ENCODE assay signal across 23 cellular contexts in the genomic region with DNA sequence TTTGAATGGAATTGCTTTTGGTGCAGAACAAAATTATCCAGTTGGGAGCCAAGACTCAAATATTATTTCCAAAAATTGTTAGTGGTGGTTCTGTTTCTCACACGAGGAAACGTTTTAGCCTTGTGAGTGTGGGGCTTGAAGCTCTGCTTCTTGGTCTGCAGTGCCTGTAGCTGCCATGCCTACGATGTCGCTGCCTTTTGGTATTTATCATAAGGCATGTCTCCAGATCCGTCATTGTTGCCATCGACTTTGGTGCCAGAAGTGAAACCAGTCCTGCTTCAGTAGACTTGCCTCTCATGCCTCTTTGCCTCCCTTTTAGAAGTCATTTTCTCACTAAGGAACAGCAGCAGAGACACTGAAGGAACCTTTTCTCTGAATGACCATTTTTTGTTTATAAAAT. TPM values are rescaled to one million over a fixed set of nuclear protein-coding genes. Genes with fewer than 3 reads are reported as not detected.
DNase-seq lines count a peak whose midpoint lies in the region; ATAC-seq and TF ChIP-seq lines count a peak whose summit lies in the region.
"Had no signal": no experiment of that assay in that cellular context is flagged by ENCODE, and none has a peak within 500 bp of the region (broad histone marks: within the 10 kb centered on the region; RNA-seq: fewer than 3 reads in every experiment).

No MANE protein-coding gene starts in this region.

- H3K4me3 ChIP-seq in BE2C (ENCODE audit: low read depth, low read length) (peak overlapping the region; percentile 42), iPS-15b (ENCODE audit: low read depth, low read length) (no peak overlapping the region), neural progenitor cell (no peak overlapping the region), prostate gland (no peak overlapping the region)
- H3K4me3 ChIP-seq: GM23248, K562 had no signal

- DNase-seq in BE2C = peak; percentile 64
- no peak for DNase-seq in neural progenitor cell (ENCODE audit: low spot score)
- DNase-seq in activated CD4-positive, CD25-positive, alpha-beta regulatory T cell (lab: John Stamatoyannopoulos, UW) = no peak
- DNase-seq in prostate gland (ENCODE audit: low spot score) = no peak
- DNase-seq in stimulated activated CD4-positive, alpha-beta T cell treated with anti-CD3 and anti-CD28 coated beads, Interleukin-4, amount 100 ng/mL, for 4 hours = no peak
- DNase-seq: AML-193; CD4-positive, alpha-beta memory T cell; COR-L47; DMS53; GM23248; H9; NCI-H1105 treated with DMSO at 0.1 percent for 48 hours; NCI-H146; NCI-H1930; NCI-H2107; NCI-H446; NCI-H524 treated with DMSO at 0.1 percent for 48 hours; NCI-H774; SIG-M5 had no signal

- H3K27ac Mint-ChIP-seq in neural progenitor cell = no peak overlapping the region
- H3K27ac Mint-ChIP-seq: CD4-positive, alpha-beta memory T cell; H9 had no signal

- H2AFZ ChIP-seq in neural progenitor cell (replicated peaks) = no peak overlapping the region
- H2AFZ ChIP-seq: GM23248 had no signal

- no peaks in the 10 kb centered on the region for H4K20me1 ChIP-seq in neural progenitor cell (ENCODE audit: low read depth)

- TF ChIP-seq CTCF in BE2C (IDR thresholded peaks at IDR 0.05; ENCODE audit: low read depth, low read length) = no peak
- no peak for TF ChIP-seq CTCF in neural progenitor cell (IDR thresholded peaks at IDR 0.05)
- no peak for TF ChIP-seq CTCF in prostate gland (IDR thresholded peaks at IDR 0.05)

- peaks cover 8% of the 10 kb centered on the region for H3K4me1 Mint-ChIP-seq in neural progenitor cell
- H3K4me1 Mint-ChIP-seq: CD4-positive, alpha-beta memory T cell had no signal

- H3K9me3 Mint-ChIP-seq in neural progenitor cell = no peaks in the 10 kb centered on the region
- H3K9me3 Mint-ChIP-seq: CD4-positive, alpha-beta memory T cell; H9 had no signal

- H3K36me3 ChIP-seq in BE2C (no peaks in the 10 kb centered on the region), iPS-15b (ENCODE audit: control insufficient read depth, insufficient read depth, low read length) (no peaks in the 10 kb centered on the region), neural progenitor cell (no peaks in the 10 kb centered on the region), prostate gland (no peaks in the 10 kb centered on the region)

- H3K9me3 ChIP-seq in BE2C (no peaks in the 10 kb centered on the region), iPS-15b (ENCODE audit: control insufficient read depth, insufficient read depth, low read length) (no peaks in the 10 kb centered on the region), neural progenitor cell (ENCODE audit: low read depth) (no peaks in the 10 kb centered on the region), prostate gland (no peaks in the 10 kb centered on the region)

- peak overlapping the region; percentile 54 for H3K4me2 ChIP-seq in neural progenitor cell

- H3K27me3 ChIP-seq in BE2C = no peaks in the 10 kb centered on the region
- H3K27me3 ChIP-seq in iPS-15b (ENCODE audit: control insufficient read depth, insufficient read depth, low read length) = no peaks in the 10 kb centered on the region
- H3K27me3 ChIP-seq in neural progenitor cell = no peaks in the 10 kb centered on the region
- H3K27me3 ChIP-seq in prostate gland (replicated peaks; ENCODE audit: insufficient read depth) = no peaks in the 10 kb centered on the region

- 87% methylated on average over 6 of the region's 6 CpGs for WGBS in prostate gland

- intact Hi-C loops in prostate gland (cut with DNase I) = no loop called here

- H3K79me2 ChIP-seq in neural progenitor cell (ENCODE audit: low read depth) = no peaks in the 10 kb centered on the region

- ATAC-seq in SK-N-SH treated with all-trans-retinoic acid at 6 μM for 48 hours = peak; percentile 51; the same call in 2 of the 3 replicates
- ATAC-seq: K562 had no signal

- no peaks in the 10 kb centered on the region for H3K27me3 Mint-ChIP-seq in neural progenitor cell (ENCODE audit: insufficient read depth, low read depth)
- H3K27me3 Mint-ChIP-seq: CD4-positive, alpha-beta memory T cell had no signal

- H3K27ac ChIP-seq in neural progenitor cell = no peak overlapping the region
- no peak overlapping the region for H3K27ac ChIP-seq in prostate gland
- H3K27ac ChIP-seq: GM23248 had no signal

- peaks cover 9% of the 10 kb centered on the region for H3F3A ChIP-seq in neural progenitor cell (ENCODE audit: low read depth)

- no peak overlapping the region for H3K4me3 Mint-ChIP-seq in neural progenitor cell
- H3K4me3 Mint-ChIP-seq: CD4-positive, alpha-beta memory T cell; H9 had no signal

- H3K4me1 ChIP-seq in BE2C (peaks cover 25% of the 10 kb centered on the region), iPS-15b (ENCODE audit: control insufficient read depth, insufficient read depth, low read length) (peaks cover 6% of the 10 kb centered on the region), neural progenitor cell (peaks cover 23% of the 10 kb centered on the region), prostate gland (replicated peaks) (no peaks in the 10 kb centered on the region)

- peak overlapping the region; percentile 47 for H3K9ac ChIP-seq in iPS-15b (ENCODE audit: low read depth, low read length)
- H3K9ac ChIP-seq in neural progenitor cell = no peak overlapping the region
- H3K9ac ChIP-seq: GM23248 had no signal

- peaks cover 8% of the 10 kb centered on the region for H3K36me3 Mint-ChIP-seq in neural progenitor cell

- no peak for TF ChIP-seq POLR2A in prostate gland (IDR thresholded peaks at IDR 0.05)

TF ChIP-seq in SK-N-SH treated with all-trans-retinoic acid at 6 μM for 48 hours, 23 proteins besides CTCF, POLR2A, EP300 and RAD21:
- TF ChIP-seq ZFP30 (CRISPR knock-in tag; IDR thresholded peaks at IDR 0.05) (no peak), ZNF8 (CRISPR knock-in tag; IDR thresholded peaks at IDR 0.05) (no peak), ISL1 (CRISPR knock-in tag; IDR thresholded peaks at IDR 0.05) (no peak), PPARA (CRISPR knock-in tag; IDR thresholded peaks at IDR 0.05; ENCODE audit: borderline replicate concordance) (no peak), ZFP3 (CRISPR knock-in tag; IDR thresholded peaks at IDR 0.05) (no peak), TOX (CRISPR knock-in tag; IDR thresholded peaks at IDR 0.05; ENCODE audit: borderline replicate concordance) (no peak), ESRRG (CRISPR knock-in tag; IDR thresholded peaks at IDR 0.05) (no peak), TCF4 (CRISPR knock-in tag; IDR thresholded peaks at IDR 0.05; ENCODE audit: borderline replicate concordance) (no peak), ARNTL (CRISPR knock-in tag; IDR thresholded peaks at IDR 0.05; ENCODE audit: borderline replicate concordance, low read depth) (no peak), SNAI2 (CRISPR knock-in tag; IDR thresholded peaks at IDR 0.05) (no peak)
- TF ChIP-seq, protein P1, sequence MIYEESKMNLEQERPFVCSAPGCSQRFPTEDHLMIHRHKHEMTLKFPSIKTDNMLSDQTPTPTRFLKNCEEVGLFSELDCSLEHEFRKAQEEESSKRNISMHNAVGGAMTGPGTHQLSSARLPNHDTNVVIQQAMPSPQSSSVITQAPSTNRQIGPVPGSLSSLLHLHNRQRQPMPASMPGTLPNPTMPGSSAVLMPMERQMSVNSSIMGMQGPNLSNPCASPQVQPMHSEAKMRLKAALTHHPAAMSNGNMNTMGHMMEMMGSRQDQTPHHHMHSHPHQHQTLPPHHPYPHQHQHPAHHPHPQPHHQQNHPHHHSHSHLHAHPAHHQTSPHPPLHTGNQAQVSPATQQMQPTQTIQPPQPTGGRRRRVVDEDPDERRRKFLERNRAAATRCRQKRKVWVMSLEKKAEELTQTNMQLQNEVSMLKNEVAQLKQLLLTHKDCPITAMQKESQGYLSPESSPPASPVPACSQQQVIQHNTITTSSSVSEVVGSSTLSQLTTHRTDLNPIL (CRISPR knock-in tag; IDR thresholded peaks at IDR 0.05; ENCODE audit: low read depth) = no peak
- TF ChIP-seq, protein P2, sequence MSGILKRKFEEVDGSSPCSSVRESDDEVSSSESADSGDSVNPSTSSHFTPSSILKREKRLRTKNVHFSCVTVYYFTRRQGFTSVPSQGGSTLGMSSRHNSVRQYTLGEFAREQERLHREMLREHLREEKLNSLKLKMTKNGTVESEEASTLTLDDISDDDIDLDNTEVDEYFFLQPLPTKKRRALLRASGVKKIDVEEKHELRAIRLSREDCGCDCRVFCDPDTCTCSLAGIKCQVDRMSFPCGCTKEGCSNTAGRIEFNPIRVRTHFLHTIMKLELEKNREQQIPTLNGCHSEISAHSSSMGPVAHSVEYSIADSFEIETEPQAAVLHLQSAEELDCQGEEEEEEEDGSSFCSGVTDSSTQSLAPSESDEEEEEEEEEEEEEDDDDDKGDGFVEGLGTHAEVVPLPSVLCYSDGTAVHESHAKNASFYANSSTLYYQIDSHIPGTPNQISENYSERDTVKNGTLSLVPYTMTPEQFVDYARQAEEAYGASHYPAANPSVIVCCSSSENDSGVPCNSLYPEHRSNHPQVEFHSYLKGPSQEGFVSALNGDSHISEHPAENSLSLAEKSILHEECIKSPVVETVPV (CRISPR knock-in tag; IDR thresholded peaks at IDR 0.05) = no peak
TF ChIP-seq in SK-N-SH treated with all-trans-retinoic acid at 6 μM for 48 hours: peak in this region for 0.

RNA-seq across cellular contexts. Expression of a gene that starts 29.7 kb away (rescaled TPM):
- polyA plus RNA-seq in BE2C (2012; ENCODE audit: insufficient read depth, insufficient read length, low read depth) = 5.7 TPM
- 0.19 TPM in 1 of 2 replicates, not detected in the other for total RNA-seq in neural progenitor cell (ENCODE audit: low replicate concordance)
- total RNA-seq in prostate gland = 1 to 10 TPM in 1 of 2 donors, not detected in 1; 3.2 TPM
- total RNA-seq: G401 had no signal

RNA-seq across cellular contexts. Expression of a gene that starts 33.1 kb away (rescaled TPM):
- 14.5 TPM for polyA plus RNA-seq in BE2C (2012; ENCODE audit: insufficient read depth, insufficient read length, low read depth)
- 2.2 and 5.0 TPM in 2 replicates for total RNA-seq in neural progenitor cell (ENCODE audit: low replicate concordance)
- total RNA-seq in prostate gland = 1 to 10 TPM; 7.4 to 9.4 TPM
